Comparison of ENCODE assay signal across 8 cellular contexts in genomic region chr2:37376421-37377186, GRCh38.
DNase-seq lines count a peak whose midpoint lies in the region; ATAC-seq and TF ChIP-seq lines count a peak whose summit lies in the region.

No MANE protein-coding gene starts in this region.

- peak overlapping the region; percentile 25; the same call in 1 of the 2 replicates for H3K4me3 ChIP-seq in WI38 (ENCODE audit: low read depth, low read length)

- peak; percentile 22 for DNase-seq in iris pigment epithelial cell (ENCODE audit: low read depth)
- DNase-seq in ecto neural progenitor cell (ENCODE audit: low spot score): no peak
- DNase-seq in NCI-H187 treated with DMSO at 0.1 percent for 48 hours (lab: John Stamatoyannopoulos, UW): no peak
- DNase-seq in NCI-H1105 (lab: John Stamatoyannopoulos, UW): no peak

- ATAC-seq in GM21515 (IDR thresholded peaks at IDR 0.05; ENCODE audit: unreplicated experiment) (peak; percentile 89), HG03565 (IDR thresholded peaks at IDR 0.05; ENCODE audit: unreplicated experiment) (peak; percentile 84)

- TF ChIP-seq CTCF in GM12872 (IDR thresholded peaks at IDR 0.05; ENCODE audit: insufficient read depth, low read depth, low read length) (0 out of 3 replicates have a peak, but pooled peaks have one; percentile 3), WI38 (IDR thresholded peaks at IDR 0.05; ENCODE audit: low read depth, low read length) (no peak)
